27 cellular contexts compared by ENCODE assay signal in the genomic region with DNA sequence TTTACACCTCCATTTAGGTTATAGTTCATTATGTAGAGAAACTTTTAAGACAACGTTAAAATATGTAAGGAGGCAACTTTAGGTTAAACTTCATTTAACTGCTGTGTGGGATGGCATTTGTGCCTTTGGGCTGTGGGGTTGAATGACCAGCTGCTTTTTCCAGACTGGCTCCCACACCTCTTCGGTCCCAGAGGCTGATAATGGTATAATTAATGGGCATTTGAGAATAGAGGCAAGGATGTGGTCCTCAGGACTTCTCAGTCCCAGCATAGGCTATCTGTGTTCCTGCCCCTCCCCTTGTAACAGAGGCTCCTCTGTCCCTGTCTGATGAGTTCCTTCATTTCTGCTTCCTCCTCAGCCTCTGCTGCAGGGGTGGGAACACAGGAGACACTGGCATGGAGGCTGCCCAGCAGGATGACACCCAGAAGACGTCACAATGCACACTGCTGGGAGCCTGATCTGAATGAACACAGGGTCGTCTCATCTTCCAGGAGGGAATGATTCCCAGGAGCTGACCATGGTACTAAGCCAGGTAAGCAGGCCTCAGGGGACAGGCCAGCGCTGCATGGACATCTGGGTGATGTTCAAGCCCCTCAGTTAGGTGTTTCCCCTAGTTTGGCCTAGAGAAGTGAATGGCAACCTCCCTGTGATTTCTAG. TPM values are rescaled to one million over a fixed set of nuclear protein-coding genes. Genes with fewer than 3 reads are reported as not detected.
A peak's percentile ranks its signal among the peaks of the same experiment; 100 is the strongest.
DNase-seq lines count a peak whose midpoint lies in the region; ATAC-seq and TF ChIP-seq lines count a peak whose summit lies in the region.
"Had no signal": no experiment of that assay in that cellular context is flagged by ENCODE, and none has a peak within 500 bp of the region (broad histone marks: within the 10 kb centered on the region; RNA-seq: fewer than 3 reads in every experiment).

No MANE protein-coding gene starts in this region.

- TF ChIP-seq EP300 in esophagus muscularis mucosa (IDR thresholded peaks at IDR 0.05): no peak

- H3K27me3 Mint-ChIP-seq in nephron progenitor cell (ENCODE audit: low read depth, poor library complexity): peaks cover 35% of the 10 kb centered on the region
- H3K27me3 Mint-ChIP-seq: memory B cell had no signal

- DNase-seq in cardiac septum (ENCODE audit: low spot score) (peak; percentile 47), Right ventricle myocardium superior (no peak), HuH-7 (ENCODE audit: low spot score) (peak; percentile 11), esophagus muscularis mucosa (ENCODE audit: extremely low spot score) (peak; percentile 78), testis (peak; percentile 5), nephron progenitor cell (no peak), left lobe of liver (ENCODE audit: low spot score) (no peak)
- DNase-seq: activated naive CD4-positive, alpha-beta T cell; activated T-cell treated with anti-CD3 and anti-CD28 coated beads, Interleukin-2, amount 50 U/mL, for 48 hours; central memory CD4-positive, alpha-beta T cell; DND-41; foreskin fibroblast; HCEC 1CT; IMR-90; left cardiac atrium; NCI-H1048; NCI-H1694; RPMI8226; stimulated activated CD4-positive, alpha-beta T cell treated with anti-CD3 and anti-CD28 coated beads, Interleukin-2, amount 100 ng/mL, for 24 hours; stimulated activated CD8-positive, alpha-beta memory T cell treated with anti-CD3 and anti-CD28 coated beads, Interleukin-4, amount 100 ng/mL, for 48 hours; stimulated activated naive CD8-positive, alpha-beta T cell treated with anti-CD3 and anti-CD28 coated beads, Interleukin-15, amount 100 ng/mL, for 72 hours had no signal

- no peak for TF ChIP-seq CTCF in esophagus muscularis mucosa (IDR thresholded peaks at IDR 0.05)
- TF ChIP-seq CTCF in testis (IDR thresholded peaks at IDR 0.05): no peak
- TF ChIP-seq CTCF in nephron progenitor cell (IDR thresholded peaks at IDR 0.05): no peak

- H3K36me3 ChIP-seq in esophagus muscularis mucosa (no peaks in the 10 kb centered on the region), testis (ENCODE audit: low read depth, missing control alignments) (no peaks in the 10 kb centered on the region)

- peaks cover 45% of the 10 kb centered on the region for H3K9me3 Mint-ChIP-seq in nephron progenitor cell
- H3K9me3 Mint-ChIP-seq: T-helper 1 cell treated with Interleukin-12 subunit alpha and Interleukin-12 subunit beta and Interleukin-4 antibody, amounts not matched to agents 30 μg/mL and 1 μg/mL, for 36 hours had no signal

- no peaks in the 10 kb centered on the region for H3K27me3 ChIP-seq in esophagus muscularis mucosa
- H3K27me3 ChIP-seq in testis: no peaks in the 10 kb centered on the region

- 39% methylated on average over 2 of the region's 5 CpGs for WGBS in esophagus muscularis mucosa
- 49 to 75% methylated on average over 2 to 5 of the region's 5 CpGs for WGBS in testis, 2 donors

- H3K4me1 ChIP-seq in esophagus muscularis mucosa: no peaks in the 10 kb centered on the region
- H3K4me1 ChIP-seq in testis: no peaks in the 10 kb centered on the region
- H3K4me1 ChIP-seq: parathyroid adenoma had no signal

- TF ChIP-seq POLR2A in esophagus muscularis mucosa (IDR thresholded peaks at IDR 0.05; ENCODE audit: low read depth) (no peak), testis (IDR thresholded peaks at IDR 0.05) (no peak)

- H3K4me3 ChIP-seq in esophagus muscularis mucosa: no peak overlapping the region
- H3K4me3 ChIP-seq in testis: no peak overlapping the region

- H3K9me3 ChIP-seq in esophagus muscularis mucosa (peaks cover 0 to 17% (median 6%) of the 10 kb centered on the region in 4 donors), testis (no peaks in the 10 kb centered on the region)

- H3K27ac Mint-ChIP-seq in nephron progenitor cell: no peak overlapping the region
- H3K27ac Mint-ChIP-seq: memory B cell; stimulated activated naive CD8-positive, alpha-beta T cell treated with anti-CD3 and anti-CD28 coated beads, Interleukin-15, amount 100 ng/mL, for 72 hours; T-helper 1 cell treated with Interleukin-12 subunit alpha and Interleukin-12 subunit beta and Interleukin-4 antibody, amounts not matched to agents 30 μg/mL and 1 μg/mL, for 36 hours had no signal

- no peaks in the 10 kb centered on the region for H3K4me1 Mint-ChIP-seq in nephron progenitor cell

- H3K4me3 Mint-ChIP-seq in nephron progenitor cell: no peak overlapping the region
- H3K4me3 Mint-ChIP-seq: neural crest cell; stimulated activated naive CD8-positive, alpha-beta T cell treated with anti-CD3 and anti-CD28 coated beads, Interleukin-15, amount 100 ng/mL, for 72 hours; T-helper 1 cell treated with Interleukin-12 subunit alpha and Interleukin-12 subunit beta and Interleukin-4 antibody, amounts not matched to agents 30 μg/mL and 1 μg/mL, for 36 hours had no signal

- intact Hi-C loops in cardiac septum (cut with DNase I) (no loop called here), Right ventricle myocardium superior (cut with DNase I) (no loop called here), esophagus muscularis mucosa (cut with DNase I) (no loop called here), testis (cut with DNase I; ENCODE audit: low total_unique reads) (loop anchor here (10.0 kb wide), 1 partner anchor 48 kb away; no protein-coding TSS in a partner anchor)

- no peaks in the 10 kb centered on the region for H3K36me3 Mint-ChIP-seq in nephron progenitor cell (ENCODE audit: low read depth)

- H3K27ac ChIP-seq in esophagus muscularis mucosa (replicated peaks in 1 of 4) (no peak overlapping the region), testis (no peak overlapping the region)
- H3K27ac ChIP-seq: parathyroid adenoma had no signal

- ATAC-seq in Right ventricle myocardium superior (ENCODE audit: poor library complexity) (no peak), left lobe of liver (no peak), GM18861 (IDR thresholded peaks at IDR 0.05; ENCODE audit: unreplicated experiment) (no peak)
- ATAC-seq: esophagus mucosa; left cardiac atrium; stimulated activated naive CD8-positive, alpha-beta T cell treated with anti-CD3 and anti-CD28 coated beads, Interleukin-15, amount 100 ng/mL, for 72 hours had no signal

RNA-seq across cellular contexts. Expression of a gene that starts 17.1 kb away (rescaled TPM):
- 2.2 TPM for total RNA-seq in cardiac septum
- 3.1 TPM for total RNA-seq in Right ventricle myocardium superior
- 10 to 100 TPM; 51.7 to 79.5 (median 64.6) TPM for total RNA-seq in esophagus muscularis mucosa
- 10 to 100 TPM; 15.1 to 20.2 TPM for total RNA-seq in testis
- polyA plus RNA-seq in testis (ENCODE audit: insufficient read depth, low read depth, low replicate concordance): 13.7 TPM
- 0.33 TPM for total RNA-seq in left lobe of liver

Comparison
In these comparisons a context has a peak if more than half of its experiments do, and no peak if none do; other contexts are left out.
1. DNase-seq: peak in cardiac septum (single experiment), HuH-7 (single experiment), esophagus muscularis mucosa (single experiment) and testis (single experiment); none in Right ventricle myocardium superior (single experiment), nephron progenitor cell (single experiment) and left lobe of liver (single experiment).